Comparison of ENCODE assay signal across 20 cellular contexts in genomic region chr10:124575107-124576035, GRCh38.
"Had no signal": no experiment of that assay in that cellular context is flagged by ENCODE, and none has a peak within 500 bp of the region (broad histone marks: within the 10 kb centered on the region; RNA-seq: fewer than 3 reads in every experiment).

No MANE protein-coding gene starts in this region.

- H3K27ac Mint-ChIP-seq: activated T-helper 2 cell treated with anti-CD3 and anti-CD28 coated beads, Interferon-gamma antibody, Interleukin-2, Interleukin-4, amounts not matched to agents 10 μg/mL and 5 μg/mL and 100 μg/mL, durations not matched to agents 14 hours and 24 hours and 36 hours had no signal

- H3K9me3 Mint-ChIP-seq: activated T-helper 2 cell treated with anti-CD3 and anti-CD28 coated beads, Interferon-gamma antibody, Interleukin-2, Interleukin-4, amounts not matched to agents 10 μg/mL and 5 μg/mL and 100 μg/mL, durations not matched to agents 14 hours and 24 hours and 36 hours had no signal

- H3K27me3 ChIP-seq: neutrophil, tibial nerve had no signal

- FAIRE-seq: colon, small intestine had no signal

- ATAC-seq: activated CD4-positive, CD25-positive, alpha-beta regulatory T cell treated with anti-CD3 and anti-CD28 coated beads, Interleukin-2, amount 50 U/mL, for 24 hours; esophagus mucosa; SK-N-SH treated with all-trans-retinoic acid at 6 μM for 48 hours had no signal

- H3K4me3 ChIP-seq: lung, tibial nerve had no signal

- H3K36me3 ChIP-seq: neutrophil, tibial nerve had no signal

- H3K9me3 ChIP-seq: neutrophil had no signal

- H3K27ac ChIP-seq: neutrophil, tibial nerve had no signal

- H3K4me1 ChIP-seq: tibial nerve had no signal

- DNase-seq: activated naive CD4-positive, alpha-beta T cell treated with anti-CD3 and anti-CD28 coated beads, Interleukin-2, amount 50 U/mL, for 16 hours; activated T-cell treated with anti-CD3 and anti-CD28 coated beads, Interleukin-2, amount 50 U/mL, for 1 hour; hypothalamus; kidney glomerular epithelial cell; midbrain; small intestine; stimulated activated CD4-positive, alpha-beta T cell treated with anti-CD3 and anti-CD28 coated beads, Interleukin-4, amount 100 ng/mL, for 4 hours; stimulated activated CD8-positive, alpha-beta memory T cell treated with anti-CD3 and anti-CD28 coated beads, Interleukin-4, amount 100 ng/mL, for 48 hours; stimulated activated naive CD4-positive, alpha-beta T cell treated with Interleukin-2 at 50 U/mL for 16 hours; substantia nigra; T-helper 1 cell; T1000 had no signal
